In the genomic region with DNA sequence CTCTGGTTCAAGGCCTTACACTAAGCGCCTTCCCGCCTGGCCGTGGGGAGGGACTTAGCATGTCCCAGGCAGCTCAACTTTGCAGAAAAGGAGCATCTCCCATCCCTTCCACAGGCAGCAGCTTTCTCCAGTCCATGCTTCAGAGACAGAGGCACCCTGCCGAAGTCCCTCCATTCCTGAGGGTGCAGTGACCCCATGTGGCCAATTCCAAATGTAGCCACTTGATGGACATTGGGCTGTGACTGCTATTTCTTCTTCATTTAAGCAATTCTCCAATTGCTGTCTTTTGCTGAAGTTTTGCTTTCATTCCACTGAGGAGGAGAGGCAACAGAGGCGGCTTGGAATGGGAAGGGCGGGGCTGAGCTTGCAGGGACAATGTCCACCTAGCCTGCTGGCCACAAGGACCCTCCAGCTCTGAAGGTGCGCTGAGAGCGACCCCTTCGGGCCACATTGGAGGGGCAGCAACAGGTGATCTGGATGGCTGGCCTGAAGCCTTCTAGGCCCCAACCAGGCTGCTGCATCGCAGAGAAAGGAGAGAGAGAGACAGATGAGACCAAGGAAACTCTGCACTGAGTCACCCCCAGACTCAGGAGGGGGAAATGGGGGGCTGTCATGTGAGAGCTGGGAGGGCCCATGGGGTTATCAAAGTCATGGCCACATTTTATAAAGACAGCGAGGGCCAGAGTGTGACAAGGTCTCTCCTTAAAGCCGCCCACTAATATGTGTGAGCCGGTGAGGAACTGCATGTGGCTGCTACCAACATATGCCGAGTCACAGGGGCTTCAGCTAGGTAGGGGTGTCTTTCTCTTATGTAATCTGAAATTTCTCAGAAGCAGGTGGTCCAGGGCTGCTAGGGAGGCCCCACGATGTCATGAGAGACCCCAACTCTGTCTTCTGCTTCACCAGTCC, we compare ENCODE assay signal across 8 cellular contexts.
DNase-seq lines count a peak whose midpoint lies in the region; ATAC-seq and TF ChIP-seq lines count a peak whose summit lies in the region.

No MANE protein-coding gene starts in this region.

- ATAC-seq in right lobe of liver (peak; percentile 79 to 90 (median 86)), upper lobe of left lung (ENCODE audit: low FRiP score in 2 of 2) (peak in 1 of 2 donors; percentile 47), HG03097 (IDR thresholded peaks at IDR 0.05; ENCODE audit: low FRiP score, unreplicated experiment) (no peak)

- H3K27ac Mint-ChIP-seq in activated T-cell treated with anti-CD3 and anti-CD28 coated beads, Interleukin-2, amount 50 U/mL, for 24 hours = no peak overlapping the region

- H3K4me3 Mint-ChIP-seq in activated T-cell treated with anti-CD3 and anti-CD28 coated beads, Interleukin-2, amount 50 U/mL, for 24 hours = no peak overlapping the region

- no peaks in the 10 kb centered on the region for H3K27me3 Mint-ChIP-seq in activated T-cell treated with anti-CD3 and anti-CD28 coated beads, Interleukin-2, amount 50 U/mL, for 24 hours

- H3K4me3 ChIP-seq in Peyer's patch (no peak overlapping the region), right lobe of liver (no peak overlapping the region), upper lobe of left lung (no peak overlapping the region)

- no peaks in the 10 kb centered on the region for H3K4me1 ChIP-seq in Peyer's patch
- no peaks in the 10 kb centered on the region for H3K4me1 ChIP-seq in right lobe of liver
- no peaks in the 10 kb centered on the region for H3K4me1 ChIP-seq in upper lobe of left lung

- H3K36me3 ChIP-seq in Peyer's patch (no peaks in the 10 kb centered on the region), right lobe of liver (no peaks in the 10 kb centered on the region), upper lobe of left lung (no peaks in the 10 kb centered on the region)

- no peaks in the 10 kb centered on the region for H3K36me3 Mint-ChIP-seq in activated T-cell treated with anti-CD3 and anti-CD28 coated beads, Interleukin-2, amount 50 U/mL, for 24 hours (ENCODE audit: low read depth)

- H3K4me1 Mint-ChIP-seq in activated T-cell treated with anti-CD3 and anti-CD28 coated beads, Interleukin-2, amount 50 U/mL, for 24 hours (ENCODE audit: low read depth) = no peaks in the 10 kb centered on the region

- H3K9me3 Mint-ChIP-seq in activated T-cell treated with anti-CD3 and anti-CD28 coated beads, Interleukin-2, amount 50 U/mL, for 24 hours = no peaks in the 10 kb centered on the region

- intact Hi-C loops in right lobe of liver (cut with DNase I) = no loop called here

- H3K9me3 ChIP-seq in Peyer's patch = no peaks in the 10 kb centered on the region
- no peaks in the 10 kb centered on the region for H3K9me3 ChIP-seq in right lobe of liver
- H3K9me3 ChIP-seq in upper lobe of left lung = no peaks in the 10 kb centered on the region

- H3K27ac ChIP-seq in Peyer's patch = no peak overlapping the region
- H3K27ac ChIP-seq in right lobe of liver = no peak overlapping the region
- H3K27ac ChIP-seq in upper lobe of left lung = no peak overlapping the region

- no peak for TF ChIP-seq EP300 in upper lobe of left lung (IDR thresholded peaks at IDR 0.05)

- no peak for TF ChIP-seq POLR2A in Peyer's patch (IDR thresholded peaks at IDR 0.05)
- no peak for TF ChIP-seq POLR2A in right lobe of liver (IDR thresholded peaks at IDR 0.05)
- no peak for TF ChIP-seq POLR2A in upper lobe of left lung (IDR thresholded peaks at IDR 0.05)

- 31% methylated on average over 7 of the region's 15 CpGs for WGBS in right lobe of liver (ENCODE audit: insufficient coverage, low coverage, low lambda C conversion rate, missing lambda C conversion rate)
- 71 to 76% methylated on average over 15 of the region's 15 CpGs for WGBS in upper lobe of left lung, 2 donors

- peak; percentile 75 for DNase-seq in EL
- peak; percentile 55 for DNase-seq in HPDE6-E6E7 (ENCODE audit: extremely low spot score)
- DNase-seq in Peyer's patch = peak in 2 of 3 donors; percentile 57 to 79
- peak; percentile 3 to 48 for DNase-seq in dermis microvascular lymphatic vessel endothelial cell (ENCODE audit: low read depth in 2 of 2)
- DNase-seq in right lobe of liver = peak; percentile 67 to 74 (median 72)
- DNase-seq in upper lobe of left lung = peak in 1 of 2 donors; percentile 41
- DNase-seq in activated T-cell treated with anti-CD3 and anti-CD28 coated beads, Interleukin-2, amount 50 U/mL, for 24 hours = no peak

- TF ChIP-seq CTCF in Peyer's patch (IDR thresholded peaks at IDR 0.05) = peak in 5 of 6 experiments; percentile 47 to 62 (median 51)
- peak; percentile 63 to 89 (median 67) for TF ChIP-seq CTCF in right lobe of liver (IDR thresholded peaks at IDR 0.05)
- peak; percentile 36 to 80 (median 58) for TF ChIP-seq CTCF in upper lobe of left lung (IDR thresholded peaks at IDR 0.05)

- H3K27me3 ChIP-seq in Peyer's patch = no peaks in the 10 kb centered on the region
- no peaks in the 10 kb centered on the region for H3K27me3 ChIP-seq in right lobe of liver
- no peaks in the 10 kb centered on the region for H3K27me3 ChIP-seq in upper lobe of left lung
